ENCODE assay signal across 9 cellular contexts in genomic region chr5:150155258-150156032, GRCh38. TPM values are rescaled to one million over a fixed set of nuclear protein-coding genes. Genes with fewer than 3 reads are reported as not detected.
DNase-seq lines count a peak whose midpoint lies in the region; ATAC-seq and TF ChIP-seq lines count a peak whose summit lies in the region.
"Had no signal": no experiment of that assay in that cellular context is flagged by ENCODE, and none has a peak within 500 bp of the region (broad histone marks: within the 10 kb centered on the region; RNA-seq: fewer than 3 reads in every experiment).

PDGFRB (minus strand) TSS chr5:150155845; CDS start chr5:150137047, 18,798 bp downstream.

- no peak within 1 kb of the TSS for H3K27ac ChIP-seq in Karpas-422 (ENCODE audit: low read length)
- peak within 1 kb of the TSS; percentile 81 to 89 for H3K27ac ChIP-seq in testis
- H3K27ac ChIP-seq: neutrophil had no signal

- peak within 1 kb of the TSS; percentile 37 for H3K27ac Mint-ChIP-seq in activated T-helper 1 cell treated with anti-CD3 and anti-CD28 coated beads, Interleukin-12 subunit alpha, Interleukin-12 subunit beta, Interleukin-2, Interleukin-4 antibody, amounts not matched to agents 30 ng/mL and 10 ng/mL and 1 ng/mL, durations not matched to agents 14 hours and 24 hours and 36 hours
- H3K27ac Mint-ChIP-seq in nephron, result peak within 1 kb of the TSS; percentile 90 to 98 (median 95)

- no peak for ATAC-seq in GM21825 (IDR thresholded peaks at IDR 0.05; ENCODE audit: unreplicated experiment)

- H3K9me3 ChIP-seq in Karpas-422 (ENCODE audit: low read length), result no peaks in the 10 kb centered on the region
- H3K9me3 ChIP-seq in testis, result no peaks in the 10 kb centered on the region
- H3K9me3 ChIP-seq: neutrophil had no signal

- H2AFZ ChIP-seq in Karpas-422 (ENCODE audit: low read length), result no peak within 1 kb of the TSS

- H3K4me3 Mint-ChIP-seq in activated T-helper 1 cell treated with anti-CD3 and anti-CD28 coated beads, Interleukin-12 subunit alpha, Interleukin-12 subunit beta, Interleukin-2, Interleukin-4 antibody, amounts not matched to agents 30 ng/mL and 10 ng/mL and 1 ng/mL, durations not matched to agents 14 hours and 24 hours and 36 hours, result peak within 1 kb of the TSS; percentile 77
- peak within 1 kb of the TSS; percentile 91 to 97 (median 95) for H3K4me3 Mint-ChIP-seq in nephron

- H3K36me3 ChIP-seq in Karpas-422 (ENCODE audit: insufficient read depth, low read length) (no peaks in the 10 kb centered on the region), testis (ENCODE audit: low read depth, missing control alignments) (no peaks in the 10 kb centered on the region)
- H3K36me3 ChIP-seq: neutrophil had no signal

- peaks cover 29% of the 10 kb centered on the region for H3K4me1 Mint-ChIP-seq in activated T-helper 1 cell treated with anti-CD3 and anti-CD28 coated beads, Interleukin-12 subunit alpha, Interleukin-12 subunit beta, Interleukin-2, Interleukin-4 antibody, amounts not matched to agents 30 ng/mL and 10 ng/mL and 1 ng/mL, durations not matched to agents 14 hours and 24 hours and 36 hours (ENCODE audit: low read depth)
- H3K4me1 Mint-ChIP-seq in nephron, result peaks cover 61% of the 10 kb centered on the region

- H3K27me3 Mint-ChIP-seq in activated T-helper 1 cell treated with anti-CD3 and anti-CD28 coated beads, Interleukin-12 subunit alpha, Interleukin-12 subunit beta, Interleukin-2, Interleukin-4 antibody, amounts not matched to agents 30 ng/mL and 10 ng/mL and 1 ng/mL, durations not matched to agents 14 hours and 24 hours and 36 hours (ENCODE audit: insufficient read depth), result peaks cover 16% of the 10 kb centered on the region
- H3K27me3 Mint-ChIP-seq in nephron (ENCODE audit: low read depth), result peaks cover 4% of the 10 kb centered on the region

- no peaks in the 10 kb centered on the region for H3K36me3 Mint-ChIP-seq in activated T-helper 1 cell treated with anti-CD3 and anti-CD28 coated beads, Interleukin-12 subunit alpha, Interleukin-12 subunit beta, Interleukin-2, Interleukin-4 antibody, amounts not matched to agents 30 ng/mL and 10 ng/mL and 1 ng/mL, durations not matched to agents 14 hours and 24 hours and 36 hours (ENCODE audit: low read depth)
- H3K36me3 Mint-ChIP-seq in nephron (ENCODE audit: low read depth), result peaks cover 7% of the 10 kb centered on the region

- H3K9me2 ChIP-seq in Karpas-422 (replicated peaks; ENCODE audit: insufficient read depth, low read length), result no peaks in the 10 kb centered on the region

- H3K4me2 ChIP-seq in Karpas-422 (ENCODE audit: low read depth, low read length, poor library complexity, severe bottlenecking), result peak within 1 kb of the TSS; percentile 13

- no peaks in the 10 kb centered on the region for H3K79me2 ChIP-seq in Karpas-422 (ENCODE audit: low read length)

- no peak for TF ChIP-seq CTCF in fibroblast of villous mesenchyme (IDR thresholded peaks at IDR 0.05; ENCODE audit: insufficient read depth, low read depth, low read length)
- no peak for TF ChIP-seq CTCF in nephron (IDR thresholded peaks at IDR 0.05; ENCODE audit: unreplicated experiment in 3 of 3)
- no peak for TF ChIP-seq CTCF in testis (IDR thresholded peaks at IDR 0.05)

- intact Hi-C loops in activated T-helper 1 cell treated with anti-CD3 and anti-CD28 coated beads, Interleukin-12 subunit alpha, Interleukin-12 subunit beta, Interleukin-2, Interleukin-4 antibody, amounts not matched to agents 30 ng/mL and 10 ng/mL and 1 ng/mL, durations not matched to agents 14 hours and 24 hours and 36 hours (cut with micrococcal nuclease), result no loop called here
- intact Hi-C loops in testis (cut with DNase I; ENCODE audit: low total_unique reads), result no loop called here

- H3K9ac ChIP-seq in Karpas-422 (ENCODE audit: low read length), result no peak within 1 kb of the TSS

- H3K4me3 ChIP-seq in Karpas-422 (ENCODE audit: low read length), result no peak within 1 kb of the TSS
- H3K4me3 ChIP-seq in fibroblast of villous mesenchyme (ENCODE audit: low read depth, low read length), result peak within 1 kb of the TSS; percentile 97
- peak within 1 kb of the TSS; percentile 49 to 66 for H3K4me3 ChIP-seq in testis

- H3K4me1 ChIP-seq in Karpas-422 (ENCODE audit: low read length) (peaks cover 18% of the 10 kb centered on the region), testis (peaks cover 29% of the 10 kb centered on the region)

- WGBS in testis, 2 donors, result 34 to 39% methylated on average over 5 to 17 of the region's 17 CpGs

- H4K20me1 ChIP-seq in Karpas-422 (ENCODE audit: insufficient read depth, low read depth, low read length), result peaks cover 16% of the 10 kb centered on the region; the same call in 1 of the 2 replicates

- TF ChIP-seq POLR2A in testis (IDR thresholded peaks at IDR 0.05), result peak; percentile 13

- DNase-seq in NCI-H524 (lab: John Stamatoyannopoulos, UW), result peak; percentile 27 to 63
- no peak for DNase-seq in NCI-H524 treated with DMSO at 0.1 percent for 48 hours (lab: John Stamatoyannopoulos, UW)
- DNase-seq in Karpas-422, result no peak
- peak; percentile 8 for DNase-seq in activated T-helper 1 cell treated with anti-CD3 and anti-CD28 coated beads, Interleukin-12 subunit alpha, Interleukin-12 subunit beta, Interleukin-2, Interleukin-4 antibody, amounts not matched to agents 30 ng/mL and 10 ng/mL and 1 ng/mL, durations not matched to agents 14 hours and 24 hours and 36 hours (ENCODE audit: low spot score)
- peak; percentile 94 for DNase-seq in fibroblast of villous mesenchyme (ENCODE audit: low read depth)
- peak; percentile 87 for DNase-seq in testis

- no peaks in the 10 kb centered on the region for H3K9me3 Mint-ChIP-seq in activated T-helper 1 cell treated with anti-CD3 and anti-CD28 coated beads, Interleukin-12 subunit alpha, Interleukin-12 subunit beta, Interleukin-2, Interleukin-4 antibody, amounts not matched to agents 30 ng/mL and 10 ng/mL and 1 ng/mL, durations not matched to agents 14 hours and 24 hours and 36 hours
- H3K9me3 Mint-ChIP-seq in nephron, result no peaks in the 10 kb centered on the region

- H3K27me3 ChIP-seq in Karpas-422 (ENCODE audit: low read length), result no peaks in the 10 kb centered on the region
- H3K27me3 ChIP-seq in testis, result no peaks in the 10 kb centered on the region

RNA-seq across cellular contexts. Expression of gene PDGFRB, which starts in this region (rescaled TPM):
- not detected in 2 replicates for total RNA-seq in Karpas-422 (2014; rRNA removed; shearing (Covaris generic); ENCODE audit: low replicate concordance)
- total RNA-seq in activated T-helper 1 cell treated with anti-CD3 and anti-CD28 coated beads, Interleukin-12 subunit alpha, Interleukin-12 subunit beta, Interleukin-2, Interleukin-4 antibody, amounts not matched to agents 30 ng/mL and 10 ng/mL and 1 ng/mL, durations not matched to agents 14 hours and 24 hours and 36 hours, result 0.76 and 1.0 TPM in 2 replicates
- total RNA-seq in fibroblast of villous mesenchyme (341 TPM in 2 replicates), testis (10 to 100 TPM; 71.2 to 87.0 TPM)
- polyA plus RNA-seq in testis (ENCODE audit: insufficient read depth, low read depth, low replicate concordance), result 61.6 TPM

Comparison
In these comparisons a context has a peak if more than half of its experiments do, and no peak if none do; other contexts are left out.
1. RNA of gene PDGFRB (total RNA-seq): 341 TPM in fibroblast of villous mesenchyme and 71.2 to 87.0 TPM in testis; 0.76 to 1.0 TPM in activated T-helper 1 cell treated with anti-CD3 and anti-CD28 coated beads, Interleukin-12 subunit alpha, Interleukin-12 subunit beta, Interleukin-2, Interleukin-4 antibody, amounts not matched to agents 30 ng/mL and 10 ng/mL and 1 ng/mL, durations not matched to agents 14 hours and 24 hours and 36 hours and not detected in Karpas-422; every median in the first group is over 10 times any median in the second.
2. DNase-seq: peak in NCI-H524 (2 of 2), activated T-helper 1 cell treated with anti-CD3 and anti-CD28 coated beads, Interleukin-12 subunit alpha, Interleukin-12 subunit beta, Interleukin-2, Interleukin-4 antibody, amounts not matched to agents 30 ng/mL and 10 ng/mL and 1 ng/mL, durations not matched to agents 14 hours and 24 hours and 36 hours (single experiment), fibroblast of villous mesenchyme (single experiment) and testis (single experiment); none in NCI-H524 treated with DMSO at 0.1 percent for 48 hours (single experiment) and Karpas-422 (single experiment).